ENCODE assay signal across 23 cellular contexts in genomic region chr11:10861047-10861446, GRCh38.
"Had no signal": no experiment of that assay in that cellular context is flagged by ENCODE, and none has a peak within 500 bp of the region (broad histone marks: within the 10 kb centered on the region; RNA-seq: fewer than 3 reads in every experiment).

No MANE protein-coding gene starts in this region.

- H3K27me3 ChIP-seq: adrenal gland, right lobe of liver had no signal

- H3K9me3 Mint-ChIP-seq: activated CD4-positive, alpha-beta memory T cell treated with anti-CD3 and anti-CD28 coated beads, Interleukin-2, amount 10 ng/mL, durations not matched to agents 7 days and 5 days; natural killer cell had no signal

- H3K27ac Mint-ChIP-seq: activated CD4-positive, alpha-beta memory T cell treated with anti-CD3 and anti-CD28 coated beads, Interleukin-2, amount 10 ng/mL, durations not matched to agents 7 days and 5 days; activated naive CD4-positive, alpha-beta T cell treated with anti-CD3 and anti-CD28 coated beads, Interleukin-2, amount 10 ng/mL, durations not matched to agents 7 days and 5 days; natural killer cell; stimulated activated naive B cell treated with anti-CD40 and anti-IgM and Interleukin-4, amounts not matched to agents 10 μg/mL and 1 μg/mL and 100 μg/mL, for 72 hours; T-helper 1 cell treated with Interleukin-12 subunit alpha and Interleukin-12 subunit beta and Interleukin-4 antibody, amounts not matched to agents 30 μg/mL and 1 μg/mL, for 36 hours had no signal

- H3K9me3 ChIP-seq: adrenal gland, right lobe of liver had no signal

- H3K27ac ChIP-seq: adrenal gland, epithelial cell of prostate, parathyroid adenoma, right lobe of liver had no signal

- H3K36me3 Mint-ChIP-seq: mesothelial cell of epicardium, natural killer cell had no signal

- H3K36me3 ChIP-seq: adrenal gland, right lobe of liver had no signal

- DNase-seq: activated CD4-positive, alpha-beta memory T cell treated with anti-CD3 and anti-CD28 coated beads, Interleukin-2, amount 10 ng/mL, durations not matched to agents 7 days and 5 days; activated CD4-positive, alpha-beta T cell treated with anti-CD3 and anti-CD28 coated beads for 4 hours; activated CD4-positive, CD25-positive, alpha-beta regulatory T cell; activated effector memory CD4-positive, alpha-beta T cell treated with anti-CD3 and anti-CD28 coated beads, Interleukin-2, amount 50 U/mL, for 16 hours; activated naive CD4-positive, alpha-beta T cell treated with anti-CD3 and anti-CD28 coated beads, Interleukin-2, amount 10 ng/mL, durations not matched to agents 7 days and 5 days; activated T-cell treated with anti-CD3 and anti-CD28 coated beads, Interleukin-2, amount 50 U/mL, for 72 hours; adrenal gland; cerebellar nuclear complex; cortex of kidney; hippocampal formation; left ventricle myocardium superior; mammary epithelial cell; natural killer cell; right lobe of liver; stimulated activated CD4-positive, alpha-beta T cell treated with anti-CD3 and anti-CD28 coated beads, Interleukin-2, amount 100 ng/mL, for 48 hours; stimulated activated CD8-positive, alpha-beta memory T cell treated with anti-CD3 and anti-CD28 coated beads, Interleukin-4, amount 100 ng/mL, for 48 hours; stimulated activated naive B cell treated with anti-CD40 and anti-IgM and Interleukin-4, amounts not matched to agents 10 μg/mL and 1 μg/mL and 100 μg/mL, for 72 hours; T1000 had no signal

- H3K4me3 Mint-ChIP-seq: activated naive CD4-positive, alpha-beta T cell treated with anti-CD3 and anti-CD28 coated beads, Interleukin-2, amount 10 ng/mL, durations not matched to agents 7 days and 5 days; mesothelial cell of epicardium; stimulated activated naive B cell treated with anti-CD40 and anti-IgM and Interleukin-4, amounts not matched to agents 10 μg/mL and 1 μg/mL and 100 μg/mL, for 72 hours had no signal

- ATAC-seq: activated T-cell treated with anti-CD3 and anti-CD28 coated beads, Interleukin-2, amount 50 U/mL, for 72 hours; left ventricle myocardium superior; natural killer cell; right lobe of liver; stimulated activated naive B cell treated with anti-CD40 and anti-IgM and Interleukin-4, amounts not matched to agents 10 μg/mL and 1 μg/mL and 100 μg/mL, for 72 hours had no signal

- H3K4me3 ChIP-seq: adrenal gland, right lobe of liver, smooth muscle cell had no signal

- H3K27me3 Mint-ChIP-seq: activated CD4-positive, alpha-beta memory T cell treated with anti-CD3 and anti-CD28 coated beads, Interleukin-2, amount 10 ng/mL, durations not matched to agents 7 days and 5 days; stimulated activated naive B cell treated with anti-CD40 and anti-IgM and Interleukin-4, amounts not matched to agents 10 μg/mL and 1 μg/mL and 100 μg/mL, for 72 hours had no signal

- H3K9ac ChIP-seq: parathyroid adenoma had no signal
